8 cellular contexts compared by ENCODE assay signal in the genomic region with DNA sequence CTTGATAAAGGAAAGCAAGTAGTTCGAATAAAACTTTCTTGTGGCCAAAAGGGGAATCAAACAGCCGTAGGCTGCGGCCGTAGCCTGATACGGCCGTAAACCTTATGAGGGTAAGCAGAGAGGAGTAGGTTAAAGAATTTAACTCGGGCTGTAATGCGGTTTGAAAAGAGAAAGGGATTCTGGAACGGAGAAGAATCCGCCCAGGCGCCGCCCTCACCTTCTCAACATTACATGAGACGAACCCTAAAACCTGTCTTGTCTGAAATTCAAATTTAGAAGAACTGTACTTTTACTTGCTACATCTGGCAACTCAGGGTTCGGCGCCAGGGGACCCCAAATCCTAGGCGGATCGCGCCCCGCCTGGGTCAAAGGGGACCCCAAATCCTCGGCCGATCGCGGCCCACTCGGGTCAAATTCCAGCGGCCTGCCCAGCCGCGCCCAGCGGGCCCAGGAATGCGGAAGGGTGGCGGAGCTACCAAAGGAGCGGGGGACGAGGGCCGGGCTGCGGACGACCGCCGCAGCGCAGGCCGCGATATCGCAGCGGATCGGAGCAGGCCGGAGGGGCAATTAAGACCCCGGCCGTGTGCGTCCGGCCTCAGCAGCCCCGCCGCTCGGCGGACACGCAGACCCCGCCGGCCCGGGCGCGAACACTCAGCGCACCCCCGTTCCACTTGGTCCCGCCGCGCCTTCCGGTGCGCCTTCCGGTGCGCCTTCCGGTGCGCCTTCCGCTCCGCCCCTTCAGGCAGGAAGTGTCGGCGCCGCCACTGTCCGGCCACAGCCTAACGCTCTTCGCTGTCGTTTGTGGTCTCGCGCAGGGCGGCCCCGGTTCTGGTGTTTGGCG. TPM values are rescaled to one million over a fixed set of nuclear protein-coding genes. Genes with fewer than 3 reads are reported as not detected.
DNase-seq lines count a peak whose midpoint lies in the region; ATAC-seq and TF ChIP-seq lines count a peak whose summit lies in the region.

Gene MYL12B (plus strand): TSS at position 741 of the 841 bp plus-strand sequence. CDS start 10,766 bp downstream, outside the sequence.

- TF ChIP-seq EP300 in Ishikawa (IDR thresholded peaks at IDR 0.05; ENCODE audit: borderline replicate concordance): peak; percentile 80

- peak within 1 kb of the TSS; percentile 92 to 94 for H3K27ac ChIP-seq in testis

- in situ Hi-C loops in SK-MEL-5 (cut with HindIII; ENCODE audit: low pct_unique_long_range_greater_than_20kb, low sequenced_read_pairs): no loop called here

- intact Hi-C loops in testis (cut with DNase I; ENCODE audit: low total_unique reads): no loop called here

- no peaks in the 10 kb centered on the region for H3K27me3 ChIP-seq in testis

- peak; percentile 85 for DNase-seq in EH (ENCODE audit: low read depth)
- peak; percentile 69 for DNase-seq in SK-MEL-5 (ENCODE audit: low read depth, low spot score)
- peak; percentile 76 for DNase-seq in activated naive CD4-positive, alpha-beta T cell treated with Interleukin-2 at 50 U/mL for 16 hours
- DNase-seq in germinal center (ENCODE audit: low spot score): peak; percentile 72
- peak; percentile 74 for DNase-seq in occipital lobe (lab: John Stamatoyannopoulos, UW)
- peak; percentile 82 for DNase-seq in testis

- TF ChIP-seq CTCF in testis (IDR thresholded peaks at IDR 0.05): peak in 2 of 3 experiments; percentile 19 to 24

- H3K4me1 ChIP-seq in testis: peaks cover 33% of the 10 kb centered on the region

- no peaks in the 10 kb centered on the region for H3K9me3 ChIP-seq in testis

- WGBS in testis, 2 donors: 0% methylated on average over 21 to 60 of the region's 83 CpGs

- peak; percentile 82 for ATAC-seq in GM21576 (IDR thresholded peaks at IDR 0.05; ENCODE audit: unreplicated experiment)

- H3K36me3 ChIP-seq in testis (ENCODE audit: low read depth, missing control alignments): no peaks in the 10 kb centered on the region

- no peak for TF ChIP-seq POLR2A in testis (IDR thresholded peaks at IDR 0.05)

- no peak for TF ChIP-seq RAD21 in Ishikawa (IDR thresholded peaks at IDR 0.05; ENCODE audit: low read depth)

- H3K4me3 ChIP-seq in testis: peak within 1 kb of the TSS; percentile 96 to 99

TF ChIP-seq in Ishikawa, 13 proteins besides CTCF, POLR2A, EP300 and RAD21:
- TF ChIP-seq TCF12 (IDR thresholded peaks at IDR 0.05; ENCODE audit: low read depth) (peak; percentile 73), FOXM1 (IDR thresholded peaks at IDR 0.05; ENCODE audit: borderline replicate concordance, low read depth) (0 out of 2 replicates have a peak, but pooled peaks have one; percentile 16), MAX (IDR thresholded peaks at IDR 0.05) (no peak; the same call in 1 of the 2 replicates), YY1 (IDR thresholded peaks at IDR 0.05; ENCODE audit: low read depth) (0 out of 2 replicates have a peak, but pooled peaks have one; percentile 17), CEBPB (IDR thresholded peaks at IDR 0.05) (no peak), ZBTB7A (IDR thresholded peaks at IDR 0.05; ENCODE audit: low read depth) (no peak), CREB1 (IDR thresholded peaks at IDR 0.05; ENCODE audit: low read depth) (no peak), NFIC (IDR thresholded peaks at IDR 0.05) (no peak), EGR1 (IDR thresholded peaks at IDR 0.05) (0 out of 2 replicates have a peak, but pooled peaks have one; percentile 41), TAF1 (IDR thresholded peaks at IDR 0.05; ENCODE audit: low read depth) (peak; percentile 82), TEAD4 (IDR thresholded peaks at IDR 0.05) (peak; percentile 98), REST (IDR thresholded peaks at IDR 0.05; ENCODE audit: low read depth) (no peak)
- TF ChIP-seq, protein P1, sequence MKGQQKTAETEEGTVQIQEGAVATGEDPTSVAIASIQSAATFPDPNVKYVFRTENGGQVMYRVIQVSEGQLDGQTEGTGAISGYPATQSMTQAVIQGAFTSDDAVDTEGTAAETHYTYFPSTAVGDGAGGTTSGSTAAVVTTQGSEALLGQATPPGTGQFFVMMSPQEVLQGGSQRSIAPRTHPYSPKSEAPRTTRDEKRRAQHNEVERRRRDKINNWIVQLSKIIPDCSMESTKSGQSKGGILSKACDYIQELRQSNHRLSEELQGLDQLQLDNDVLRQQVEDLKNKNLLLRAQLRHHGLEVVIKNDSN (IDR thresholded peaks at IDR 0.05): no peak
TF ChIP-seq in Ishikawa: peak in this region for 6.

RNA-seq across cellular contexts. Expression of gene MYL12B, which starts in this region (rescaled TPM):
- 315 and 343 TPM in 2 replicates for total RNA-seq in SK-MEL-5 (2014; rRNA removed; shearing (Covaris generic))
- polyA plus RNA-seq in SK-MEL-5 (2015; cell fraction: cytosol; rRNA removed): 214 and 216 TPM in 2 replicates
- polyA plus RNA-seq in SK-MEL-5 (2015; cell fraction: nucleus; rRNA removed): 46.7 and 49.1 TPM in 2 replicates
- total RNA-seq in occipital lobe: 156 TPM
- 100 to 1,000 TPM; 215 to 255 TPM for total RNA-seq in testis
- 372 TPM for polyA plus RNA-seq in testis (ENCODE audit: insufficient read depth, low read depth, low replicate concordance)

Comparison
In these comparisons a context has a peak if more than half of its experiments do, and no peak if none do; other contexts are left out.
1. Peak in every context shown above with its lines: DNase-seq, ATAC-seq, H3K4me3 ChIP-seq and H3K27ac ChIP-seq.